ENCODE assay signal across 14 cellular contexts in the genomic region with DNA sequence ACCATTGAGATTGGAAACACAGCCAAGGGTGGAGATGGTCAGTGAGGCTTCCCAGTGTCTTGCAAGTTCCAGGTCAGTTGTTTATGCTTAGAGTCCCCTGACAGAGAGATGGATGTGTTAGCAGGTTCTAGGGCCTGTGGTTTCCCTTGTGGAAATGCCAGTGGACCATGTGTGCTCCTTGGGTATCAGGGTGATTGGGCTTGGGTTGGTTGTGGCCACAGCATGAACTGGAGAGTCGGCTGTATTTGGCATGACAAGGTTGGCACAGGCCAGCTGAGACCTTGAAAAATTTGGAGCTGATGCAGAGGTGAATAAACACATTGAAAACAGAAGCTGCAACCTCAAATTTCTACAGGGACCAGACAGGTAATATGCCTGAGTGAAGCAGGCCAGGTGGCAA.
A peak's percentile ranks its signal among the peaks of the same experiment; 100 is the strongest.
DNase-seq lines count a peak whose midpoint lies in the region; ATAC-seq, FAIRE-seq and TF ChIP-seq lines count a peak whose summit lies in the region.
"Had no signal": no experiment of that assay in that cellular context is flagged by ENCODE, and none has a peak within 500 bp of the region (broad histone marks: within the 10 kb centered on the region; RNA-seq: fewer than 3 reads in every experiment).

No MANE protein-coding gene starts in this region.

- no peak overlapping the region for H3K9ac ChIP-seq in astrocyte (ENCODE audit: low read length)
- no peak overlapping the region for H3K9ac ChIP-seq in trophoblast cell (ENCODE audit: low read length)
- H3K9ac ChIP-seq: KMS-11 had no signal

- peaks cover 19% of the 10 kb centered on the region for H3K4me1 Mint-ChIP-seq in astrocyte (ENCODE audit: low read depth, unreplicated experiment)
- H3K4me1 Mint-ChIP-seq: CD4-positive, alpha-beta memory T cell had no signal

- H3K14ac ChIP-seq in trophoblast cell (ENCODE audit: low read length): no peak overlapping the region

- H3K79me2 ChIP-seq in astrocyte (ENCODE audit: insufficient read depth, low read length): no peaks in the 10 kb centered on the region
- H3K79me2 ChIP-seq in trophoblast cell (ENCODE audit: control insufficient read depth, insufficient read depth, low read length, poor library complexity): peaks cover 1% of the 10 kb centered on the region

- H3K36me3 ChIP-seq in astrocyte (ENCODE audit: insufficient read depth, low read length) (no peaks in the 10 kb centered on the region), trophoblast cell (ENCODE audit: control insufficient read depth in 1 of 2, insufficient read depth in 2 of 2, low read length in 2 of 2) (no peaks in the 10 kb centered on the region)
- H3K36me3 ChIP-seq: BE2C had no signal

- H3K9me3 ChIP-seq in astrocyte (ENCODE audit: insufficient read depth, low read depth, low read length): no peaks in the 10 kb centered on the region
- no peaks in the 10 kb centered on the region for H3K9me3 ChIP-seq in trophoblast cell (ENCODE audit: insufficient read depth, low read depth, low read length)
- H3K9me3 ChIP-seq: BE2C had no signal

- no peaks in the 10 kb centered on the region for H3K27me3 Mint-ChIP-seq in astrocyte (ENCODE audit: low read depth, unreplicated experiment)
- H3K27me3 Mint-ChIP-seq: CD4-positive, alpha-beta memory T cell had no signal

- no peak overlapping the region for H3K4me3 Mint-ChIP-seq in astrocyte (ENCODE audit: unreplicated experiment)
- H3K4me3 Mint-ChIP-seq: CD4-positive, alpha-beta memory T cell; GM23338 had no signal

- H3K4me1 ChIP-seq in astrocyte (ENCODE audit: insufficient read depth, low read length) (peaks cover 21% of the 10 kb centered on the region), trophoblast cell (ENCODE audit: control insufficient read depth in 1 of 2, insufficient read depth in 2 of 2, low read length in 2 of 2) (peaks cover 0 to 2% of the 10 kb centered on the region in 2 experiments)
- H3K4me1 ChIP-seq: BE2C had no signal

- no peak for TF ChIP-seq CTCF in astrocyte (IDR thresholded peaks at IDR 0.05; ENCODE audit: insufficient read depth, low read depth, low read length)

- H2AFZ ChIP-seq in astrocyte (ENCODE audit: low read depth, low read length): no peak overlapping the region
- no peak overlapping the region for H2AFZ ChIP-seq in trophoblast cell (ENCODE audit: insufficient read depth, low read length, poor library complexity)
- H2AFZ ChIP-seq: GM23338 had no signal

- no peak overlapping the region for H2BK120ac ChIP-seq in trophoblast cell (ENCODE audit: insufficient read depth, low read length, poor library complexity)

- H4K12ac ChIP-seq in trophoblast cell (ENCODE audit: low read depth, low read length): no peak overlapping the region

- H3K4me2 ChIP-seq in astrocyte (ENCODE audit: low read length) (no peak overlapping the region), trophoblast cell (ENCODE audit: low read length) (no peak overlapping the region)
- H3K4me2 ChIP-seq: GM23338, KMS-11 had no signal

- no peak overlapping the region for H3K23ac ChIP-seq in trophoblast cell (ENCODE audit: low read length)

- peaks cover 4% of the 10 kb centered on the region for H3K9me3 Mint-ChIP-seq in astrocyte (ENCODE audit: unreplicated experiment)
- H3K9me3 Mint-ChIP-seq: GM23338 had no signal

- no peak overlapping the region for H4K8ac ChIP-seq in trophoblast cell (ENCODE audit: low read depth, low read length)

- no CpG with 5 or more reads among the region's 1 CpG for WGBS in trophoblast cell (ENCODE audit: extremely low coverage, insufficient coverage, insufficient read length)

- no peaks in the 10 kb centered on the region for H4K20me1 ChIP-seq in astrocyte (ENCODE audit: insufficient read depth, low read length)

- H3K18ac ChIP-seq in trophoblast cell (ENCODE audit: low read length): no peak overlapping the region

- peak; percentile 65 for DNase-seq in G401 (ENCODE audit: low spot score)
- no peak for DNase-seq in astrocyte (ENCODE audit: low read depth)
- no peak for DNase-seq in trophoblast cell
- no peak for DNase-seq in SKM-1 (lab: John Stamatoyannopoulos, UW; ENCODE audit: unreplicated experiment)
- no peak for DNase-seq in SIG-M5 (lab: John Stamatoyannopoulos, UW)
- no peak for DNase-seq in stimulated activated naive CD4-positive, alpha-beta T cell (lab: John Stamatoyannopoulos, UW)
- DNase-seq: BE2C; CD4-positive, alpha-beta memory T cell; DND-41 had no signal

- no peak overlapping the region for H3K4me3 ChIP-seq in astrocyte (ENCODE audit: insufficient read depth, low read depth, low read length)
- no peak overlapping the region for H3K4me3 ChIP-seq in trophoblast cell (ENCODE audit: low read depth, low read length)
- H3K4me3 ChIP-seq: GM23338 had no signal

- H3K4ac ChIP-seq in trophoblast cell (ENCODE audit: low read depth, low read length): no peak overlapping the region

- H2BK12ac ChIP-seq in trophoblast cell (ENCODE audit: low read length): peak overlapping the region; percentile 30

- H2BK5ac ChIP-seq in trophoblast cell (ENCODE audit: low read depth, low read length, poor library complexity): no peak overlapping the region

- in situ Hi-C loops in G401 (cut with HindIII; ENCODE audit: low sequenced_read_pairs): no loop called here

- no peaks in the 10 kb centered on the region for H3K36me3 Mint-ChIP-seq in astrocyte (ENCODE audit: low read depth, unreplicated experiment)
- H3K36me3 Mint-ChIP-seq: CD4-positive, alpha-beta memory T cell had no signal

- H3K27ac Mint-ChIP-seq in astrocyte (ENCODE audit: unreplicated experiment): no peak overlapping the region
- H3K27ac Mint-ChIP-seq: CD4-positive, alpha-beta memory T cell; GM23338 had no signal

- H4K91ac ChIP-seq in trophoblast cell (ENCODE audit: low read depth, low read length): no peak overlapping the region

- no peak for FAIRE-seq in astrocyte (lab: Jason Lieb, UNC)
- FAIRE-seq: GM18507 had no signal

- no peak for ATAC-seq in GM21737 (IDR thresholded peaks at IDR 0.05; ENCODE audit: unreplicated experiment)

- no peak overlapping the region for H2AK5ac ChIP-seq in trophoblast cell (ENCODE audit: low read length)

- peaks cover 2% of the 10 kb centered on the region for H3K79me1 ChIP-seq in trophoblast cell (ENCODE audit: low read length)

- H3K27me3 ChIP-seq in astrocyte (ENCODE audit: insufficient read depth, low read length): no peaks in the 10 kb centered on the region
- H3K27me3 ChIP-seq in trophoblast cell (ENCODE audit: insufficient read depth, low read length): no peaks in the 10 kb centered on the region
- H3K27me3 ChIP-seq: BE2C had no signal

- H3K27ac ChIP-seq in astrocyte (ENCODE audit: low read depth, low read length) (peak overlapping the region; percentile 7), trophoblast cell (ENCODE audit: low read depth, low read length) (no peak overlapping the region)
- H3K27ac ChIP-seq: C4-2B, KMS-11 had no signal
